Comparison of ENCODE assay signal across 15 cellular contexts in genomic region chr2:241304039-241304670, GRCh38. TPM values are rescaled to one million over a fixed set of nuclear protein-coding genes. Genes with fewer than 3 reads are reported as not detected.
A peak's percentile ranks its signal among the peaks of the same experiment; 100 is the strongest.
DNase-seq lines count a peak whose midpoint lies in the region; ATAC-seq lines count a peak whose summit lies in the region.
"Had no signal": no experiment of that assay in that cellular context is flagged by ENCODE, and none has a peak within 500 bp of the region (broad histone marks: within the 10 kb centered on the region; RNA-seq: fewer than 3 reads in every experiment).

No MANE protein-coding gene starts in this region.

- peaks cover 41 to 43% of the 10 kb centered on the region in 2 donors for H3K4me1 Mint-ChIP-seq in effector memory CD8-positive, alpha-beta T cell (ENCODE audit: low read depth in 2 of 2)
- peaks cover 47 to 56% of the 10 kb centered on the region in 2 donors for H3K4me1 Mint-ChIP-seq in natural killer cell treated with Interleukin-12 subunit alpha and Interleukin-12 subunit beta and Interleukin-15 and Interleukin-18, amount 100 ng/mL, for 72 hours (ENCODE audit: low read depth in 2 of 2)
- peaks cover 70% of the 10 kb centered on the region for H3K4me1 Mint-ChIP-seq in activated T-cell treated with anti-CD3 and anti-CD28 coated beads, Interleukin-2, amount 50 U/mL, for 24 hours (ENCODE audit: low read depth)

- H3K27me3 Mint-ChIP-seq in effector memory CD8-positive, alpha-beta T cell = no peaks in the 10 kb centered on the region
- H3K27me3 Mint-ChIP-seq in natural killer cell treated with Interleukin-12 subunit alpha and Interleukin-12 subunit beta and Interleukin-15 and Interleukin-18, amount 100 ng/mL, for 72 hours = no peaks in the 10 kb centered on the region
- H3K27me3 Mint-ChIP-seq in activated T-cell treated with anti-CD3 and anti-CD28 coated beads, Interleukin-2, amount 50 U/mL, for 24 hours = no peaks in the 10 kb centered on the region
- H3K27me3 Mint-ChIP-seq: CD4-positive, alpha-beta memory T cell had no signal

- H3K9me3 Mint-ChIP-seq in effector memory CD8-positive, alpha-beta T cell = no peaks in the 10 kb centered on the region
- no peaks in the 10 kb centered on the region for H3K9me3 Mint-ChIP-seq in natural killer cell treated with Interleukin-12 subunit alpha and Interleukin-12 subunit beta and Interleukin-15 and Interleukin-18, amount 100 ng/mL, for 72 hours
- H3K9me3 Mint-ChIP-seq in activated T-cell treated with anti-CD3 and anti-CD28 coated beads, Interleukin-2, amount 50 U/mL, for 24 hours = no peaks in the 10 kb centered on the region
- H3K9me3 Mint-ChIP-seq: CD4-positive, alpha-beta memory T cell; H9 had no signal

- H3K36me3 Mint-ChIP-seq in effector memory CD8-positive, alpha-beta T cell (ENCODE audit: insufficient read depth) = peaks cover 4% of the 10 kb centered on the region
- no peaks in the 10 kb centered on the region for H3K36me3 Mint-ChIP-seq in natural killer cell treated with Interleukin-12 subunit alpha and Interleukin-12 subunit beta and Interleukin-15 and Interleukin-18, amount 100 ng/mL, for 72 hours
- peaks cover 32% of the 10 kb centered on the region for H3K36me3 Mint-ChIP-seq in activated T-cell treated with anti-CD3 and anti-CD28 coated beads, Interleukin-2, amount 50 U/mL, for 24 hours (ENCODE audit: low read depth)

- H3K27ac Mint-ChIP-seq in effector memory CD8-positive, alpha-beta T cell = peak overlapping the region; percentile 71 to 89
- H3K27ac Mint-ChIP-seq in natural killer cell treated with Interleukin-12 subunit alpha and Interleukin-12 subunit beta and Interleukin-15 and Interleukin-18, amount 100 ng/mL, for 72 hours = peak overlapping the region; percentile 31 to 83
- no peak overlapping the region for H3K27ac Mint-ChIP-seq in activated T-cell treated with anti-CD3 and anti-CD28 coated beads, Interleukin-2, amount 50 U/mL, for 24 hours

- ATAC-seq in left ventricle myocardium superior (peak; percentile 51), Right ventricle myocardium inferior (no peak)
- no peak for ATAC-seq in effector memory CD8-positive, alpha-beta T cell (replicated peaks)
- ATAC-seq in natural killer cell treated with Interleukin-12 subunit alpha and Interleukin-12 subunit beta and Interleukin-15 and Interleukin-18, amount 100 ng/mL, for 72 hours = no peak

- no peak overlapping the region for H3K4me3 Mint-ChIP-seq in effector memory CD8-positive, alpha-beta T cell
- H3K4me3 Mint-ChIP-seq in natural killer cell treated with Interleukin-12 subunit alpha and Interleukin-12 subunit beta and Interleukin-15 and Interleukin-18, amount 100 ng/mL, for 72 hours = no peak overlapping the region
- H3K4me3 Mint-ChIP-seq in activated T-cell treated with anti-CD3 and anti-CD28 coated beads, Interleukin-2, amount 50 U/mL, for 24 hours = no peak overlapping the region
- H3K4me3 Mint-ChIP-seq: CD4-positive, alpha-beta memory T cell; H9 had no signal

- intact Hi-C loops in left ventricle myocardium superior (cut with micrococcal nuclease) = no loop called here
- intact Hi-C loops in Right ventricle myocardium inferior (cut with DNase I) = no loop called here

- DNase-seq in left ventricle myocardium superior (no peak), Right ventricle myocardium inferior (ENCODE audit: missing footprints) (no peak), activated gamma-delta T cell (lab: John Stamatoyannopoulos, UW) (no peak), AG08396 (ENCODE audit: low spot score) (no peak)
- no peak for DNase-seq in effector memory CD8-positive, alpha-beta T cell
- no peak for DNase-seq in natural killer cell treated with Interleukin-12 subunit alpha and Interleukin-12 subunit beta and Interleukin-15 and Interleukin-18, amount 100 ng/mL, for 72 hours (ENCODE audit: low spot score)
- DNase-seq in activated T-cell treated with anti-CD3 and anti-CD28 coated beads, Interleukin-2, amount 50 U/mL, for 24 hours = no peak
- DNase-seq: AML-193; CD4-positive, alpha-beta memory T cell; H9; Kasumi-1; NCI-H1436; NCI-H2029 treated with DMSO at 0.1 percent for 48 hours; NCI-H510A treated with DMSO at 0.1 percent for 48 hours; SIG-M5 had no signal

RNA-seq across cellular contexts. Expression of gene HDLBP, which starts 11.3 kb away (rescaled TPM):
- total RNA-seq in left ventricle myocardium superior (420 TPM), Right ventricle myocardium inferior (393 TPM)
- total RNA-seq in natural killer cell treated with Interleukin-12 subunit alpha and Interleukin-12 subunit beta and Interleukin-15 and Interleukin-18, amount 100 ng/mL, for 72 hours = 100 to 1,000 TPM; 295 to 479 TPM

RNA-seq across cellular contexts. Expression of gene SEPTIN2, which starts 11.6 kb away (rescaled TPM):
- total RNA-seq in left ventricle myocardium superior (139 TPM), Right ventricle myocardium inferior (150 TPM)
- 100 to 1,000 TPM; 246 to 264 TPM for total RNA-seq in natural killer cell treated with Interleukin-12 subunit alpha and Interleukin-12 subunit beta and Interleukin-15 and Interleukin-18, amount 100 ng/mL, for 72 hours

RNA-seq across cellular contexts. Expression of gene FARP2, which starts 51.9 kb away (rescaled TPM):
- total RNA-seq in left ventricle myocardium superior (18.6 TPM), Right ventricle myocardium inferior (15.0 TPM)
- 10 to 100 TPM; 49.2 to 77.3 TPM for total RNA-seq in natural killer cell treated with Interleukin-12 subunit alpha and Interleukin-12 subunit beta and Interleukin-15 and Interleukin-18, amount 100 ng/mL, for 72 hours
